11 cellular contexts compared by ENCODE assay signal in genomic region chr11:64867748-64868462, GRCh38. TPM values are rescaled to one million over a fixed set of nuclear protein-coding genes. Genes with fewer than 3 reads are reported as not detected.
A peak's percentile ranks its signal among the peaks of the same experiment; 100 is the strongest.
DNase-seq lines count a peak whose midpoint lies in the region; ATAC-seq and TF ChIP-seq lines count a peak whose summit lies in the region.
"Had no signal": no experiment of that assay in that cellular context is flagged by ENCODE, and none has a peak within 500 bp of the region (broad histone marks: within the 10 kb centered on the region; RNA-seq: fewer than 3 reads in every experiment).

No MANE protein-coding gene starts in this region.

- peak; percentile 37 for DNase-seq in activated naive CD4-positive, alpha-beta T cell treated with Interleukin-2 at 50 U/mL for 16 hours
- no peak for DNase-seq in activated naive CD4-positive, alpha-beta T cell (lab: John Stamatoyannopoulos, UW)
- no peak for DNase-seq in activated T-helper 2 cell treated with anti-CD3 and anti-CD28 coated beads, Interferon-gamma antibody, Interleukin-2, Interleukin-4, amounts not matched to agents 10 μg/mL and 5 μg/mL and 100 μg/mL, durations not matched to agents 14 hours and 24 hours and 36 hours (ENCODE audit: low spot score)
- no peak for DNase-seq in lower lobe of right lung
- DNase-seq in thoracic aorta (ENCODE audit: low spot score): no peak
- DNase-seq in effector CD4-positive, alpha-beta T cell: no peak
- no peak for DNase-seq in cerebellar cortex (ENCODE audit: low spot score)
- DNase-seq: BE2C, NCI-H774 had no signal

- peak overlapping the region; percentile 63 for H3K27ac ChIP-seq in lower lobe of right lung
- H3K27ac ChIP-seq in thoracic aorta: peak overlapping the region; percentile 86 to 98

- H3K9me3 ChIP-seq in lower lobe of right lung (no peaks in the 10 kb centered on the region), thoracic aorta (no peaks in the 10 kb centered on the region)
- H3K9me3 ChIP-seq: BE2C had no signal

- H3K27me3 Mint-ChIP-seq in activated T-helper 2 cell treated with anti-CD3 and anti-CD28 coated beads, Interferon-gamma antibody, Interleukin-2, Interleukin-4, amounts not matched to agents 10 μg/mL and 5 μg/mL and 100 μg/mL, durations not matched to agents 14 hours and 24 hours and 36 hours (ENCODE audit: low read depth): no peaks in the 10 kb centered on the region

- H3K36me3 ChIP-seq in lower lobe of right lung (peaks cover 30% of the 10 kb centered on the region), thoracic aorta (peaks cover 7% of the 10 kb centered on the region)
- H3K36me3 ChIP-seq: BE2C had no signal

- H3K4me3 ChIP-seq in lower lobe of right lung: no peak overlapping the region
- H3K4me3 ChIP-seq in thoracic aorta: no peak overlapping the region

- H3K27me3 ChIP-seq in lower lobe of right lung (ENCODE audit: low read depth): no peaks in the 10 kb centered on the region
- H3K27me3 ChIP-seq in thoracic aorta (replicated peaks; ENCODE audit: insufficient read depth): no peaks in the 10 kb centered on the region
- H3K27me3 ChIP-seq: BE2C had no signal

- H3K4me1 Mint-ChIP-seq in activated T-helper 2 cell treated with anti-CD3 and anti-CD28 coated beads, Interferon-gamma antibody, Interleukin-2, Interleukin-4, amounts not matched to agents 10 μg/mL and 5 μg/mL and 100 μg/mL, durations not matched to agents 14 hours and 24 hours and 36 hours (ENCODE audit: low read depth): peaks cover 74% of the 10 kb centered on the region

- H3K27ac Mint-ChIP-seq in activated T-helper 2 cell treated with anti-CD3 and anti-CD28 coated beads, Interferon-gamma antibody, Interleukin-2, Interleukin-4, amounts not matched to agents 10 μg/mL and 5 μg/mL and 100 μg/mL, durations not matched to agents 14 hours and 24 hours and 36 hours: peak overlapping the region; percentile 34

- ATAC-seq in lower lobe of right lung (no peak), thoracic aorta (ENCODE audit: insufficient number of reproducible peaks, low FRiP score, low read depth) (no peak), GM21515 (IDR thresholded peaks at IDR 0.05; ENCODE audit: unreplicated experiment) (no peak)

- TF ChIP-seq CTCF in lower lobe of right lung (IDR thresholded peaks at IDR 0.05): no peak
- TF ChIP-seq CTCF in thoracic aorta (IDR thresholded peaks at IDR 0.05): no peak

- intact Hi-C loops in activated T-helper 2 cell treated with anti-CD3 and anti-CD28 coated beads, Interferon-gamma antibody, Interleukin-2, Interleukin-4, amounts not matched to agents 10 μg/mL and 5 μg/mL and 100 μg/mL, durations not matched to agents 14 hours and 24 hours and 36 hours (cut with micrococcal nuclease): no loop called here
- intact Hi-C loops in lower lobe of right lung (cut with DNase I): no loop called here

- H3K4me1 ChIP-seq in lower lobe of right lung (peaks cover 98% of the 10 kb centered on the region), thoracic aorta (ENCODE audit: control insufficient read depth in 1 of 2, low read depth in 2 of 2) (peaks cover 80 to 99% of the 10 kb centered on the region in 2 donors)

- H3K4me3 Mint-ChIP-seq in activated T-helper 2 cell treated with anti-CD3 and anti-CD28 coated beads, Interferon-gamma antibody, Interleukin-2, Interleukin-4, amounts not matched to agents 10 μg/mL and 5 μg/mL and 100 μg/mL, durations not matched to agents 14 hours and 24 hours and 36 hours (ENCODE audit: low read depth): peak overlapping the region; percentile 14

- peaks cover 13% of the 10 kb centered on the region for H3K9me3 Mint-ChIP-seq in activated T-helper 2 cell treated with anti-CD3 and anti-CD28 coated beads, Interferon-gamma antibody, Interleukin-2, Interleukin-4, amounts not matched to agents 10 μg/mL and 5 μg/mL and 100 μg/mL, durations not matched to agents 14 hours and 24 hours and 36 hours
- H3K9me3 Mint-ChIP-seq: neural crest cell had no signal

- peaks cover 61% of the 10 kb centered on the region for H3K36me3 Mint-ChIP-seq in activated T-helper 2 cell treated with anti-CD3 and anti-CD28 coated beads, Interferon-gamma antibody, Interleukin-2, Interleukin-4, amounts not matched to agents 10 μg/mL and 5 μg/mL and 100 μg/mL, durations not matched to agents 14 hours and 24 hours and 36 hours (ENCODE audit: low read depth)

RNA-seq across cellular contexts. Expression of gene EHD1, which starts 10.5 kb away (rescaled TPM):
- 107 TPM in 2 replicates for total RNA-seq in activated T-helper 2 cell treated with anti-CD3 and anti-CD28 coated beads, Interferon-gamma antibody, Interleukin-2, Interleukin-4, amounts not matched to agents 10 μg/mL and 5 μg/mL and 100 μg/mL, durations not matched to agents 14 hours and 24 hours and 36 hours
- total RNA-seq in lower lobe of right lung (73.4 TPM), thoracic aorta (100 to 1,000 TPM in 1 of 2 donors, 10 to 100 TPM in 1; 67.4 to 140 TPM)

RNA-seq across cellular contexts. Expression of gene CDC42BPG, which starts 23.5 kb away (rescaled TPM):
- 0.07 and 0.32 TPM in 2 replicates for total RNA-seq in activated T-helper 2 cell treated with anti-CD3 and anti-CD28 coated beads, Interferon-gamma antibody, Interleukin-2, Interleukin-4, amounts not matched to agents 10 μg/mL and 5 μg/mL and 100 μg/mL, durations not matched to agents 14 hours and 24 hours and 36 hours
- 16.3 TPM for total RNA-seq in lower lobe of right lung
- 1 to 10 TPM in 1 of 2 donors, under 1 TPM in 1; 0.68 to 1.2 TPM for total RNA-seq in thoracic aorta

RNA-seq across cellular contexts. Expression of gene ATG2A, which starts 49.1 kb away (rescaled TPM):
- total RNA-seq in activated T-helper 2 cell treated with anti-CD3 and anti-CD28 coated beads, Interferon-gamma antibody, Interleukin-2, Interleukin-4, amounts not matched to agents 10 μg/mL and 5 μg/mL and 100 μg/mL, durations not matched to agents 14 hours and 24 hours and 36 hours: 20.7 and 26.1 TPM in 2 replicates
- total RNA-seq in lower lobe of right lung (21.7 TPM), thoracic aorta (10 to 100 TPM; 18.5 to 35.2 TPM)

RNA-seq across cellular contexts. Expression of gene PPP2R5B, which starts 56.6 kb away (rescaled TPM):
- total RNA-seq in activated T-helper 2 cell treated with anti-CD3 and anti-CD28 coated beads, Interferon-gamma antibody, Interleukin-2, Interleukin-4, amounts not matched to agents 10 μg/mL and 5 μg/mL and 100 μg/mL, durations not matched to agents 14 hours and 24 hours and 36 hours: 13.6 and 16.1 TPM in 2 replicates
- total RNA-seq in lower lobe of right lung: 23.9 TPM
- total RNA-seq in thoracic aorta: 10 to 100 TPM; 21.0 to 38.2 TPM

RNA-seq across cellular contexts. Expression of gene MEN1, which starts 57.6 kb away (rescaled TPM):
- 46.2 and 47.2 TPM in 2 replicates for total RNA-seq in activated T-helper 2 cell treated with anti-CD3 and anti-CD28 coated beads, Interferon-gamma antibody, Interleukin-2, Interleukin-4, amounts not matched to agents 10 μg/mL and 5 μg/mL and 100 μg/mL, durations not matched to agents 14 hours and 24 hours and 36 hours
- total RNA-seq in lower lobe of right lung (22.7 TPM), thoracic aorta (10 to 100 TPM; 11.6 to 16.0 TPM)
